12 cellular contexts compared by ENCODE assay signal in genomic region chr5:475704-476101, GRCh38. TPM values are rescaled to one million over a fixed set of nuclear protein-coding genes. Genes with fewer than 3 reads are reported as not detected.
DNase-seq lines count a peak whose midpoint lies in the region; ATAC-seq and TF ChIP-seq lines count a peak whose summit lies in the region.
"Had no signal": no experiment of that assay in that cellular context is flagged by ENCODE, and none has a peak within 500 bp of the region (broad histone marks: within the 10 kb centered on the region; RNA-seq: fewer than 3 reads in every experiment).

No MANE protein-coding gene starts in this region.

- peak overlapping the region; percentile 31 for H3K4me3 Mint-ChIP-seq in activated T-helper 1 cell treated with anti-CD3 and anti-CD28 coated beads, Interleukin-12 subunit alpha, Interleukin-12 subunit beta, Interleukin-2, Interleukin-4 antibody, amounts not matched to agents 30 ng/mL and 10 ng/mL and 1 ng/mL, durations not matched to agents 14 hours and 24 hours and 36 hours
- peak overlapping the region in 5 of 8 donors; percentile 51 to 81 (median 58) for H3K4me3 Mint-ChIP-seq in naive B cell
- no peak overlapping the region for H3K4me3 Mint-ChIP-seq in activated CD8-positive, alpha-beta memory T cell treated with anti-CD3 and anti-CD28 coated beads, Interleukin-2, amount 10 ng/mL, durations not matched to agents 7 days and 5 days

- peaks cover 8% of the 10 kb centered on the region for H3K27me3 Mint-ChIP-seq in activated T-helper 1 cell treated with anti-CD3 and anti-CD28 coated beads, Interleukin-12 subunit alpha, Interleukin-12 subunit beta, Interleukin-2, Interleukin-4 antibody, amounts not matched to agents 30 ng/mL and 10 ng/mL and 1 ng/mL, durations not matched to agents 14 hours and 24 hours and 36 hours (ENCODE audit: insufficient read depth)
- H3K27me3 Mint-ChIP-seq in naive B cell, result peaks cover 0 to 69% (median 38%) of the 10 kb centered on the region in 3 donors
- H3K27me3 Mint-ChIP-seq in activated CD8-positive, alpha-beta memory T cell treated with anti-CD3 and anti-CD28 coated beads, Interleukin-2, amount 10 ng/mL, durations not matched to agents 7 days and 5 days, result peaks cover 5% of the 10 kb centered on the region

- no peak overlapping the region for H3K27ac ChIP-seq in left ventricle myocardium inferior (replicated peaks)
- H3K27ac ChIP-seq: SK-N-MC, upper lobe of left lung had no signal

- peaks cover 61% of the 10 kb centered on the region for H3K27me3 ChIP-seq in left ventricle myocardium inferior (ENCODE audit: low read depth)

- no peak for ATAC-seq in left cardiac atrium
- ATAC-seq in naive B cell (ENCODE audit: low read depth in 2 of 2), result no peak
- ATAC-seq in activated CD8-positive, alpha-beta memory T cell treated with anti-CD3 and anti-CD28 coated beads, Interleukin-2, amount 10 ng/mL, durations not matched to agents 7 days and 5 days, result no peak
- no peak for ATAC-seq in SK-N-SH treated with all-trans-retinoic acid at 6 μM for 48 hours

- no peak overlapping the region for H3K27ac Mint-ChIP-seq in activated T-helper 1 cell treated with anti-CD3 and anti-CD28 coated beads, Interleukin-12 subunit alpha, Interleukin-12 subunit beta, Interleukin-2, Interleukin-4 antibody, amounts not matched to agents 30 ng/mL and 10 ng/mL and 1 ng/mL, durations not matched to agents 14 hours and 24 hours and 36 hours
- peak overlapping the region in 1 of 6 donors; percentile 10 for H3K27ac Mint-ChIP-seq in naive B cell
- H3K27ac Mint-ChIP-seq in activated CD8-positive, alpha-beta memory T cell treated with anti-CD3 and anti-CD28 coated beads, Interleukin-2, amount 10 ng/mL, durations not matched to agents 7 days and 5 days, result no peak overlapping the region

- no peaks in the 10 kb centered on the region for H3K9me3 ChIP-seq in left ventricle myocardium inferior (replicated peaks)
- H3K9me3 ChIP-seq: upper lobe of left lung had no signal

- no peak for TF ChIP-seq CTCF in left ventricle myocardium inferior (IDR thresholded peaks at IDR 0.05; ENCODE audit: borderline replicate concordance)

- H3K36me3 Mint-ChIP-seq in activated T-helper 1 cell treated with anti-CD3 and anti-CD28 coated beads, Interleukin-12 subunit alpha, Interleukin-12 subunit beta, Interleukin-2, Interleukin-4 antibody, amounts not matched to agents 30 ng/mL and 10 ng/mL and 1 ng/mL, durations not matched to agents 14 hours and 24 hours and 36 hours (ENCODE audit: low read depth), result peaks cover 10% of the 10 kb centered on the region
- H3K36me3 Mint-ChIP-seq in naive B cell, result no peaks in the 10 kb centered on the region
- peaks cover 5% of the 10 kb centered on the region for H3K36me3 Mint-ChIP-seq in activated CD8-positive, alpha-beta memory T cell treated with anti-CD3 and anti-CD28 coated beads, Interleukin-2, amount 10 ng/mL, durations not matched to agents 7 days and 5 days

- CTCF ChIA-PET in activated CD8-positive, alpha-beta memory T cell treated with anti-CD3 and anti-CD28 coated beads, Interleukin-2, amount 10 ng/mL, durations not matched to agents 7 days and 5 days (lab: Charles Lee), result no interaction called here

- no peak overlapping the region for H3K4me3 ChIP-seq in left ventricle myocardium inferior
- H3K4me3 ChIP-seq: SK-N-MC had no signal

- H3K4me1 Mint-ChIP-seq in activated T-helper 1 cell treated with anti-CD3 and anti-CD28 coated beads, Interleukin-12 subunit alpha, Interleukin-12 subunit beta, Interleukin-2, Interleukin-4 antibody, amounts not matched to agents 30 ng/mL and 10 ng/mL and 1 ng/mL, durations not matched to agents 14 hours and 24 hours and 36 hours (ENCODE audit: low read depth), result peaks cover 6% of the 10 kb centered on the region
- H3K4me1 Mint-ChIP-seq in naive B cell, result peaks cover 16 to 32% (median 21%) of the 10 kb centered on the region in 3 donors
- peaks cover 17% of the 10 kb centered on the region for H3K4me1 Mint-ChIP-seq in activated CD8-positive, alpha-beta memory T cell treated with anti-CD3 and anti-CD28 coated beads, Interleukin-2, amount 10 ng/mL, durations not matched to agents 7 days and 5 days

- H3K36me3 ChIP-seq in left ventricle myocardium inferior, result no peaks in the 10 kb centered on the region
- H3K36me3 ChIP-seq: upper lobe of left lung had no signal

- peaks cover 41% of the 10 kb centered on the region for H3K4me1 ChIP-seq in left ventricle myocardium inferior

- intact Hi-C loops in left cardiac atrium (cut with DNase I), result no loop called here
- intact Hi-C loops in left ventricle myocardium inferior (cut with micrococcal nuclease), result no loop called here
- intact Hi-C loops in activated T-helper 1 cell treated with anti-CD3 and anti-CD28 coated beads, Interleukin-12 subunit alpha, Interleukin-12 subunit beta, Interleukin-2, Interleukin-4 antibody, amounts not matched to agents 30 ng/mL and 10 ng/mL and 1 ng/mL, durations not matched to agents 14 hours and 24 hours and 36 hours (cut with micrococcal nuclease), result loop anchor here (10.0 kb wide), 1 partner anchor 1319 kb away; the partner anchor contains the start of gene MRPL36

- H3K9me3 Mint-ChIP-seq in activated T-helper 1 cell treated with anti-CD3 and anti-CD28 coated beads, Interleukin-12 subunit alpha, Interleukin-12 subunit beta, Interleukin-2, Interleukin-4 antibody, amounts not matched to agents 30 ng/mL and 10 ng/mL and 1 ng/mL, durations not matched to agents 14 hours and 24 hours and 36 hours, result no peaks in the 10 kb centered on the region
- no peaks in the 10 kb centered on the region for H3K9me3 Mint-ChIP-seq in naive B cell
- H3K9me3 Mint-ChIP-seq in activated CD8-positive, alpha-beta memory T cell treated with anti-CD3 and anti-CD28 coated beads, Interleukin-2, amount 10 ng/mL, durations not matched to agents 7 days and 5 days (ENCODE audit: low read depth), result no peaks in the 10 kb centered on the region

- DNase-seq in left cardiac atrium, result peak; percentile 16
- DNase-seq in left ventricle myocardium inferior, result no peak
- DNase-seq in activated T-helper 1 cell treated with anti-CD3 and anti-CD28 coated beads, Interleukin-12 subunit alpha, Interleukin-12 subunit beta, Interleukin-2, Interleukin-4 antibody, amounts not matched to agents 30 ng/mL and 10 ng/mL and 1 ng/mL, durations not matched to agents 14 hours and 24 hours and 36 hours (ENCODE audit: low spot score), result no peak
- no peak for DNase-seq in naive B cell
- no peak for DNase-seq in NCI-H2029 (lab: John Stamatoyannopoulos, UW)
- DNase-seq in activated CD8-positive, alpha-beta memory T cell treated with anti-CD3 and anti-CD28 coated beads, Interleukin-2, amount 10 ng/mL, durations not matched to agents 7 days and 5 days, result no peak
- DNase-seq in middle frontal gyrus (ENCODE audit: extremely low spot score, low spot score), result no peak
- DNase-seq: DND-41; NK-92 treated with Interleukin-12 subunit alpha and Interleukin-12 subunit beta, amount 100 ng/mL, for 24 hours had no signal

TF ChIP-seq in SK-N-SH treated with all-trans-retinoic acid at 6 μM for 48 hours, 23 proteins besides CTCF, POLR2A, EP300 and RAD21:
- TF ChIP-seq, protein P1, sequence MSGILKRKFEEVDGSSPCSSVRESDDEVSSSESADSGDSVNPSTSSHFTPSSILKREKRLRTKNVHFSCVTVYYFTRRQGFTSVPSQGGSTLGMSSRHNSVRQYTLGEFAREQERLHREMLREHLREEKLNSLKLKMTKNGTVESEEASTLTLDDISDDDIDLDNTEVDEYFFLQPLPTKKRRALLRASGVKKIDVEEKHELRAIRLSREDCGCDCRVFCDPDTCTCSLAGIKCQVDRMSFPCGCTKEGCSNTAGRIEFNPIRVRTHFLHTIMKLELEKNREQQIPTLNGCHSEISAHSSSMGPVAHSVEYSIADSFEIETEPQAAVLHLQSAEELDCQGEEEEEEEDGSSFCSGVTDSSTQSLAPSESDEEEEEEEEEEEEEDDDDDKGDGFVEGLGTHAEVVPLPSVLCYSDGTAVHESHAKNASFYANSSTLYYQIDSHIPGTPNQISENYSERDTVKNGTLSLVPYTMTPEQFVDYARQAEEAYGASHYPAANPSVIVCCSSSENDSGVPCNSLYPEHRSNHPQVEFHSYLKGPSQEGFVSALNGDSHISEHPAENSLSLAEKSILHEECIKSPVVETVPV (CRISPR knock-in tag; IDR thresholded peaks at IDR 0.05), result no peak
- TF ChIP-seq, protein P2, sequence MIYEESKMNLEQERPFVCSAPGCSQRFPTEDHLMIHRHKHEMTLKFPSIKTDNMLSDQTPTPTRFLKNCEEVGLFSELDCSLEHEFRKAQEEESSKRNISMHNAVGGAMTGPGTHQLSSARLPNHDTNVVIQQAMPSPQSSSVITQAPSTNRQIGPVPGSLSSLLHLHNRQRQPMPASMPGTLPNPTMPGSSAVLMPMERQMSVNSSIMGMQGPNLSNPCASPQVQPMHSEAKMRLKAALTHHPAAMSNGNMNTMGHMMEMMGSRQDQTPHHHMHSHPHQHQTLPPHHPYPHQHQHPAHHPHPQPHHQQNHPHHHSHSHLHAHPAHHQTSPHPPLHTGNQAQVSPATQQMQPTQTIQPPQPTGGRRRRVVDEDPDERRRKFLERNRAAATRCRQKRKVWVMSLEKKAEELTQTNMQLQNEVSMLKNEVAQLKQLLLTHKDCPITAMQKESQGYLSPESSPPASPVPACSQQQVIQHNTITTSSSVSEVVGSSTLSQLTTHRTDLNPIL (CRISPR knock-in tag; IDR thresholded peaks at IDR 0.05; ENCODE audit: low read depth), result no peak
- TF ChIP-seq TCF4 (CRISPR knock-in tag; IDR thresholded peaks at IDR 0.05; ENCODE audit: borderline replicate concordance) (no peak), ZNF70 (CRISPR knock-in tag; IDR thresholded peaks at IDR 0.05) (no peak), CSDC2 (CRISPR knock-in tag; IDR thresholded peaks at IDR 0.05) (no peak), GLIS3 (CRISPR knock-in tag; IDR thresholded peaks at IDR 0.05) (no peak), ZC3H10 (CRISPR knock-in tag; IDR thresholded peaks at IDR 0.05) (no peak)

RNA-seq across cellular contexts. Expression of gene EXOC3, which starts 32.7 kb away (rescaled TPM):
- total RNA-seq in left cardiac atrium, result 10 to 100 TPM; 41.4 to 42.3 TPM
- total RNA-seq in left ventricle myocardium inferior, result 46.2 TPM
- 59.6 and 62.0 TPM in 2 replicates for total RNA-seq in activated T-helper 1 cell treated with anti-CD3 and anti-CD28 coated beads, Interleukin-12 subunit alpha, Interleukin-12 subunit beta, Interleukin-2, Interleukin-4 antibody, amounts not matched to agents 30 ng/mL and 10 ng/mL and 1 ng/mL, durations not matched to agents 14 hours and 24 hours and 36 hours
- polyA plus RNA-seq in naive B cell (ENCODE audit: low read depth in 6 of 6), result 10 to 100 TPM; 18.8 to 36.1 (median 22.9) TPM
- 10 to 100 TPM; 68.2 to 71.2 TPM for total RNA-seq in activated CD8-positive, alpha-beta memory T cell treated with anti-CD3 and anti-CD28 coated beads, Interleukin-2, amount 10 ng/mL, durations not matched to agents 7 days and 5 days

RNA-seq across cellular contexts. Expression of gene SLC9A3, which starts 48.5 kb away (rescaled TPM):
- total RNA-seq in left cardiac atrium (under 1 TPM; 0.77 to 0.99 TPM), left ventricle myocardium inferior (0.91 TPM)
- total RNA-seq in activated T-helper 1 cell treated with anti-CD3 and anti-CD28 coated beads, Interleukin-12 subunit alpha, Interleukin-12 subunit beta, Interleukin-2, Interleukin-4 antibody, amounts not matched to agents 30 ng/mL and 10 ng/mL and 1 ng/mL, durations not matched to agents 14 hours and 24 hours and 36 hours, result 2.3 and 3.0 TPM in 2 replicates
- polyA plus RNA-seq in naive B cell (ENCODE audit: low read depth in 6 of 6), result 1 to 10 TPM in 5 of 6 donors, under 1 TPM in 1; 0.84 to 2.1 (median 1.6) TPM
- 1 to 10 TPM; 1.3 to 1.7 TPM for total RNA-seq in activated CD8-positive, alpha-beta memory T cell treated with anti-CD3 and anti-CD28 coated beads, Interleukin-2, amount 10 ng/mL, durations not matched to agents 7 days and 5 days
